8 cellular contexts compared by ENCODE assay signal in genomic region chr13:42271337-42272114, GRCh38. TPM values are rescaled to one million over a fixed set of nuclear protein-coding genes. Genes with fewer than 3 reads are reported as not detected.
DNase-seq lines count a peak whose midpoint lies in the region; ATAC-seq and TF ChIP-seq lines count a peak whose summit lies in the region.

No MANE protein-coding gene starts in this region.

- BruUV-seq in PC-3 (replicated peaks; lab: Mats Ljungman, UMichigan), result TSS peak; percentile 78

- H3K36me3 Mint-ChIP-seq in activated T-cell treated with anti-CD3 and anti-CD28 coated beads, Interleukin-2, amount 50 U/mL, for 24 hours (ENCODE audit: low read depth), result peaks cover 37% of the 10 kb centered on the region

- CTCF ChIA-PET in PC-3 (lab: Charles Lee), result interaction anchor here (0.6 kb wide), 1 partner anchor 306 kb away, joined by 3 read pairs; no protein-coding TSS in a partner anchor

- H3K9me3 ChIP-seq in PC-3 (ENCODE audit: low read length) (no peaks in the 10 kb centered on the region), esophagus (ENCODE audit: control insufficient read depth in 2 of 2, insufficient read depth in 1 of 2, low read depth in 1 of 2, low read length in 1 of 2) (no peaks in the 10 kb centered on the region), mucosa of rectum (ENCODE audit: control insufficient read depth in 2 of 2, low read length in 2 of 2) (no peaks in the 10 kb centered on the region)

- no peaks in the 10 kb centered on the region for H3K9me2 ChIP-seq in PC-3 (replicated peaks; ENCODE audit: low read length)

- POLR2A ChIA-PET in PC-3 (lab: Charles Lee; ENCODE audit: unreplicated experiment), result no interaction called here

- no peak for TF ChIP-seq CTCF in PC-3 (conservative IDR thresholded peaks at IDR 0.05; ENCODE audit: low read depth, low read length)

- no peak for TF ChIP-seq EP300 in Ishikawa (IDR thresholded peaks at IDR 0.05; ENCODE audit: borderline replicate concordance)

- peak overlapping the region; percentile 99 for H3K4me3 Mint-ChIP-seq in activated T-cell treated with anti-CD3 and anti-CD28 coated beads, Interleukin-2, amount 50 U/mL, for 24 hours

- peaks cover 32% of the 10 kb centered on the region for H3K79me2 ChIP-seq in PC-3 (ENCODE audit: low read length)

- intact Hi-C loops in PC-3 (cut with micrococcal nuclease), result no loop called here

- H3K4me3 ChIP-seq in PC-3 (ENCODE audit: low read length), result peak overlapping the region; percentile 95
- H3K4me3 ChIP-seq in esophagus (ENCODE audit: low read depth in 1 of 2, low read length in 2 of 2), result peak overlapping the region; percentile 71 to 93
- H3K4me3 ChIP-seq in mucosa of rectum (ENCODE audit: low read length in 2 of 2), result peak overlapping the region; percentile 70 to 86

- TF ChIP-seq RAD21 in Ishikawa (IDR thresholded peaks at IDR 0.05; ENCODE audit: low read depth), result no peak

- no peaks in the 10 kb centered on the region for H4K20me1 ChIP-seq in PC-3 (ENCODE audit: low read length)

- peak overlapping the region; percentile 99 for H2AFZ ChIP-seq in PC-3 (ENCODE audit: low read length)

- H3K27me3 ChIP-seq in PC-3 (ENCODE audit: low read length), result no peaks in the 10 kb centered on the region
- H3K27me3 ChIP-seq in esophagus (ENCODE audit: control insufficient read depth in 1 of 2, insufficient read depth in 2 of 2, low read length in 2 of 2), result no peaks in the 10 kb centered on the region
- H3K27me3 ChIP-seq in mucosa of rectum (ENCODE audit: control insufficient read depth in 2 of 2, insufficient read depth in 2 of 2, low read length in 2 of 2), result no peaks in the 10 kb centered on the region

- H3K27ac Mint-ChIP-seq in activated T-cell treated with anti-CD3 and anti-CD28 coated beads, Interleukin-2, amount 50 U/mL, for 24 hours, result peak overlapping the region; percentile 98

- H3K36me3 ChIP-seq in PC-3 (ENCODE audit: low read depth, low read length) (no peaks in the 10 kb centered on the region), esophagus (ENCODE audit: control insufficient read depth in 2 of 2, insufficient read depth in 2 of 2, low read length in 1 of 2) (no peaks in the 10 kb centered on the region), mucosa of rectum (ENCODE audit: control insufficient read depth in 2 of 2, insufficient read depth in 2 of 2, low read length in 2 of 2) (no peaks in the 10 kb centered on the region)

- H3K4me1 ChIP-seq in PC-3 (ENCODE audit: insufficient read depth, low read length) (peaks cover 13% of the 10 kb centered on the region), esophagus (ENCODE audit: control insufficient read depth in 2 of 2, insufficient read depth in 2 of 2, low read length in 1 of 2) (no peaks in the 10 kb centered on the region), mucosa of rectum (ENCODE audit: control insufficient read depth in 2 of 2, insufficient read depth in 2 of 2, low read length in 2 of 2) (peaks cover 0 to 13% of the 10 kb centered on the region in 2 donors)

- no peaks in the 10 kb centered on the region for H3F3A ChIP-seq in PC-3 (ENCODE audit: low read length, unreplicated experiment)

- peaks cover 50% of the 10 kb centered on the region for H3K4me1 Mint-ChIP-seq in activated T-cell treated with anti-CD3 and anti-CD28 coated beads, Interleukin-2, amount 50 U/mL, for 24 hours (ENCODE audit: low read depth)

- H3K27ac ChIP-seq in PC-3 (ENCODE audit: low read length) (peak overlapping the region; percentile 7; the same call in 1 of the 2 replicates), esophagus (ENCODE audit: low read depth in 2 of 2, low read length in 1 of 2) (peak overlapping the region; percentile 86 to 87), mucosa of rectum (ENCODE audit: low read depth in 2 of 2, low read length in 2 of 2) (peak overlapping the region; percentile 86 to 93)

- 3% methylated on average over 45 to 57 of the region's 57 CpGs for WGBS in esophagus, 2 donors

- H3K9me3 Mint-ChIP-seq in activated T-cell treated with anti-CD3 and anti-CD28 coated beads, Interleukin-2, amount 50 U/mL, for 24 hours, result peaks cover 6% of the 10 kb centered on the region

- DNase-seq in DMS153 treated with DMSO at 0.1 percent for 48 hours (lab: John Stamatoyannopoulos, UW; ENCODE audit: unreplicated experiment) (peak; percentile 90), PC-3 (peak; percentile 88)
- DNase-seq in activated T-cell treated with anti-CD3 and anti-CD28 coated beads, Interleukin-2, amount 50 U/mL, for 24 hours, result peak; percentile 92
- peak; percentile 82 to 91 for DNase-seq in stimulated activated CD8-positive, alpha-beta memory T cell treated with anti-CD3 and anti-CD28 coated beads, Interleukin-4, amount 100 ng/mL, for 4 hours (ENCODE audit: low read depth in 2 of 2, low spot score in 1 of 2)

- ATAC-seq in GM21619 (IDR thresholded peaks at IDR 0.05; ENCODE audit: unreplicated experiment), result peak; percentile 74
- ATAC-seq in PC-3, result peak; percentile 86

- no peaks in the 10 kb centered on the region for H3K27me3 Mint-ChIP-seq in activated T-cell treated with anti-CD3 and anti-CD28 coated beads, Interleukin-2, amount 50 U/mL, for 24 hours

- H3K9ac ChIP-seq in PC-3 (ENCODE audit: low read length), result peak overlapping the region; percentile 93
- peak overlapping the region; percentile 65 for H3K9ac ChIP-seq in mucosa of rectum (ENCODE audit: low read depth in 1 of 2, low read length in 2 of 2)

- peak overlapping the region; percentile 70; the same call in 1 of the 2 replicates for H3K4me2 ChIP-seq in PC-3 (ENCODE audit: low read length)

TF ChIP-seq in Ishikawa, 13 proteins besides CTCF, POLR2A, EP300 and RAD21:
- TF ChIP-seq EGR1 (IDR thresholded peaks at IDR 0.05), result peak; percentile 78
- TF ChIP-seq CEBPB (IDR thresholded peaks at IDR 0.05), result no peak
- 0 out of 2 replicates have a peak, but pooled peaks have one; percentile 14 for TF ChIP-seq TEAD4 (IDR thresholded peaks at IDR 0.05)
- TF ChIP-seq, protein P1, sequence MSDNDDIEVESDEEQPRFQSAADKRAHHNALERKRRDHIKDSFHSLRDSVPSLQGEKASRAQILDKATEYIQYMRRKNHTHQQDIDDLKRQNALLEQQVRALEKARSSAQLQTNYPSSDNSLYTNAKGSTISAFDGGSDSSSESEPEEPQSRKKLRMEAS (IDR thresholded peaks at IDR 0.05), result peak; percentile 98
- TF ChIP-seq TCF12 (IDR thresholded peaks at IDR 0.05; ENCODE audit: low read depth), result peak; percentile 32; the same call in 1 of the 2 replicates
- TF ChIP-seq USF1 (IDR thresholded peaks at IDR 0.05), result peak; percentile 95
- TF ChIP-seq FOXM1 (IDR thresholded peaks at IDR 0.05; ENCODE audit: borderline replicate concordance, low read depth), result peak; percentile 82
- no peak for TF ChIP-seq NFIC (IDR thresholded peaks at IDR 0.05)
TF ChIP-seq in Ishikawa: peak in this region for 6.

RNA-seq across cellular contexts. Expression of gene AKAP11, which starts 0.4 kb away (rescaled TPM):
- total RNA-seq in PC-3 (2014; rRNA removed), result 5.2 and 7.2 TPM in 2 replicates
- polyA plus RNA-seq in esophagus, result 1 to 10 TPM; 3.4 to 4.5 TPM

Comparison
In these comparisons a context has a peak if more than half of its experiments do, and no peak if none do; other contexts are left out.
1. Peak in every context shown above with its lines: DNase-seq, ATAC-seq, H3K4me3 ChIP-seq and H3K27ac ChIP-seq.
2. H3K27ac ChIP-seq: peak in every context shown above with its lines; median percentile 90 in mucosa of rectum; 86 in esophagus; 7 in PC-3.